Comparison of ENCODE assay signal across 17 cellular contexts in genomic region chr11:120605469-120605868, GRCh38.
"Had no signal": no experiment of that assay in that cellular context is flagged by ENCODE, and none has a peak within 500 bp of the region (broad histone marks: within the 10 kb centered on the region; RNA-seq: fewer than 3 reads in every experiment).

No MANE protein-coding gene starts in this region.

- H3K36me3 ChIP-seq: colonic mucosa, heart right ventricle, neutrophil, suprapubic skin, tibial artery had no signal

- DNase-seq: cerebellar nuclear complex; colonic mucosa; dermis blood vessel endothelial cell; erythroblast; heart right ventricle; hypothalamus; kidney glomerular epithelial cell; mammary epithelial cell; naive thymus-derived CD4-positive, alpha-beta T cell; nephron progenitor cell; stimulated activated CD4-positive, alpha-beta T cell treated with anti-CD3 and anti-CD28 coated beads, Interleukin-2, amount 100 ng/mL, for 24 hours; stimulated activated CD4-positive, alpha-beta T cell treated with anti-CD3 and anti-CD28 coated beads, Interleukin-4, amount 100 ng/mL, for 4 hours; stimulated activated naive CD8-positive, alpha-beta T cell treated with anti-CD3 and anti-CD28 coated beads, Interleukin-15, Interleukin-2, amounts not matched to agents 100 U/mL and 50 U/mL, for 24 hours; tibial artery had no signal

- H3K9me3 ChIP-seq: colonic mucosa, heart right ventricle, neutrophil, suprapubic skin, tibial artery had no signal

- ATAC-seq: heart right ventricle; naive thymus-derived CD4-positive, alpha-beta T cell; sciatic nerve; stimulated activated naive CD8-positive, alpha-beta T cell treated with anti-CD3 and anti-CD28 coated beads, Interleukin-15, Interleukin-2, amounts not matched to agents 100 U/mL and 50 U/mL, for 24 hours had no signal

- H3K27me3 ChIP-seq: colonic mucosa, suprapubic skin had no signal

- H3K36me3 Mint-ChIP-seq: naive thymus-derived CD4-positive, alpha-beta T cell had no signal

- H3K4me3 Mint-ChIP-seq: naive thymus-derived CD4-positive, alpha-beta T cell; nephron progenitor cell had no signal

- H3K9me3 Mint-ChIP-seq: nephron progenitor cell had no signal

- H3K4me3 ChIP-seq: colonic mucosa, heart right ventricle, suprapubic skin, tibial artery had no signal

- H3K27ac ChIP-seq: colonic mucosa, heart right ventricle, neutrophil, suprapubic skin, tibial artery had no signal

- H3K27ac Mint-ChIP-seq: naive thymus-derived CD4-positive, alpha-beta T cell; nephron progenitor cell had no signal
